In the genomic region with DNA sequence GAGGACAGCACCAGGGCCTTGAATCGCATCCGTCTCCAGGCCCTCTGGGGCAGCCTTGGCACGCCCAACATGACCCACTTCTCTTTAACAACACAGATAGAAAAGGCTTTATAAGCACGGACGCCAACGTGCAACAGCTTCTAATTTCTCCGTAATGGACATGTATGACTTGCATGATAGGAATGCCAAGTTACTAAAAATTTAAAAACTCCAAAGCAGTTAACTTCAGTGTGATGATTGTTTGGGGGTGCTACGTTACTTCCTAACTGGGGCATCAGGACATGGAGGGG, we compare ENCODE assay signal across 24 cellular contexts.
"Had no signal": no experiment of that assay in that cellular context is flagged by ENCODE, and none has a peak within 500 bp of the region (broad histone marks: within the 10 kb centered on the region; RNA-seq: fewer than 3 reads in every experiment).

No MANE protein-coding gene starts in this region.

- H3K27ac ChIP-seq: heart right ventricle, hepatocyte, lower lobe of right lung, pancreas, prostate gland, sigmoid colon, suprapubic skin, thoracic aorta, tibial artery, upper lobe of right lung, uterus had no signal

- H3K4me2 ChIP-seq: hepatocyte had no signal

- DNase-seq: heart right ventricle; left ventricle myocardium superior; lower lobe of right lung; mammary epithelial cell; mesenchymal stem cell; naive B cell; natural killer cell; nephron progenitor cell; nucleus accumbens; pancreas; right cardiac atrium; sigmoid colon; stimulated activated CD4-positive, alpha-beta T cell treated with anti-CD3 and anti-CD28 coated beads, Interleukin-4, amount 100 ng/mL, for 24 hours; stimulated activated naive CD4-positive, alpha-beta T cell; trophoblast cell; uterus had no signal

- H3K9me3 ChIP-seq: heart right ventricle, lower lobe of right lung, pancreas, prostate gland, sigmoid colon, suprapubic skin, thoracic aorta, tibial artery, upper lobe of right lung, uterus had no signal

- H3K27me3 ChIP-seq: hepatocyte, pancreas, upper lobe of right lung, uterus had no signal

- H3K27ac Mint-ChIP-seq: natural killer cell; stimulated activated effector memory CD8-positive, alpha-beta T cell treated with anti-CD3 and anti-CD28 coated beads, Interleukin-12 subunit alpha, Interleukin-12 subunit beta, amount 100 ng/mL, for 72 hours; stimulated activated naive CD8-positive, alpha-beta T cell treated with anti-CD3 and anti-CD28 coated beads, Interleukin-15, Interleukin-2, amounts not matched to agents 100 ng/mL and 50 ng/mL, for 24 hours had no signal

- H3K9me3 Mint-ChIP-seq: natural killer cell; nephron progenitor cell; stimulated activated naive CD8-positive, alpha-beta T cell treated with anti-CD3 and anti-CD28 coated beads, Interleukin-15, Interleukin-2, amounts not matched to agents 100 ng/mL and 50 ng/mL, for 24 hours had no signal

- H3K36me3 ChIP-seq: lower lobe of right lung, pancreas, prostate gland, sigmoid colon, suprapubic skin, thoracic aorta, tibial artery, upper lobe of right lung, uterus had no signal

- H3K4me1 ChIP-seq: lower lobe of right lung, pancreas, prostate gland, sigmoid colon, suprapubic skin, tibial artery, upper lobe of right lung, uterus had no signal

- H3K4me3 Mint-ChIP-seq: naive B cell; natural killer cell; nephron progenitor cell; stimulated activated effector memory CD8-positive, alpha-beta T cell treated with anti-CD3 and anti-CD28 coated beads, Interleukin-12 subunit alpha, Interleukin-12 subunit beta, amount 100 ng/mL, for 72 hours; stimulated activated naive CD8-positive, alpha-beta T cell treated with anti-CD3 and anti-CD28 coated beads, Interleukin-15, Interleukin-2, amounts not matched to agents 100 ng/mL and 50 ng/mL, for 24 hours had no signal

- ATAC-seq: left ventricle myocardium superior; lower lobe of right lung; natural killer cell; pancreas; right cardiac atrium; stimulated activated effector memory CD8-positive, alpha-beta T cell treated with anti-CD3 and anti-CD28 coated beads, Interleukin-12 subunit alpha, Interleukin-12 subunit beta, amount 100 ng/mL, for 72 hours; upper lobe of right lung had no signal

- FAIRE-seq: pancreas had no signal

- H3K79me2 ChIP-seq: hepatocyte had no signal

- H3K4me3 ChIP-seq: heart right ventricle, hepatocyte, lower lobe of right lung, pancreas, prostate gland, sigmoid colon, suprapubic skin, thoracic aorta, tibial artery, upper lobe of right lung, uterus had no signal

- H3K36me3 Mint-ChIP-seq: natural killer cell; stimulated activated effector memory CD8-positive, alpha-beta T cell treated with anti-CD3 and anti-CD28 coated beads, Interleukin-12 subunit alpha, Interleukin-12 subunit beta, amount 100 ng/mL, for 72 hours had no signal

- H2AFZ ChIP-seq: hepatocyte had no signal
